In the genomic region with DNA sequence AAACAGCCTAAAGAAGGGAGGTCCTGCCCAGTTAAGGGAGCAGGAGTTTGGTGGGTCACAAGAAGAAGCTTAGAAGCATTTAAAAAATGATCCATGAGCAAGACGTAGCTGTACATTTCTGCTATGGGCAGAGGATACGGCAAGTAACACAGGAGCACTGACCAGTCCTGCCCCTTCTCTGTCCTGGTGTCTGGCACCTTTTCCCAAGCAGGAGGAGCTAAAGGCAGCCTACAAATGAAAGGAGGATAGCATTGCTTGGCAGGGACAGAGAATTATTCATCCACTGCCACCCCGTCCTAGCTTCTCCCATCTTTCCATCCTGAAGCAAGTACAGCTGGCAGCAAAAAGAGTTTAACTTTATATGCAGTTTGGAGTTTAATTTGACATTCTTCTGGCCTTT, we compare ENCODE assay signal across 29 cellular contexts.
"Had no signal": no experiment of that assay in that cellular context is flagged by ENCODE, and none has a peak within 500 bp of the region (broad histone marks: within the 10 kb centered on the region; RNA-seq: fewer than 3 reads in every experiment).

No MANE protein-coding gene starts in this region.

- H3K27me3 ChIP-seq: ascending aorta, cardiac muscle cell had no signal

- H3K27ac ChIP-seq: ascending aorta, cardiac muscle cell, WERI-Rb-1 had no signal

- ATAC-seq: activated T-cell treated with anti-CD3 and anti-CD28 coated beads, Interleukin-2, amount 50 U/mL, for 72 hours; activated T-helper 17 cell treated with anti-CD3 and anti-CD28 coated beads, Interleukin-2, amount 50 U/mL, for 72 hours; SK-N-SH treated with all-trans-retinoic acid at 6 μM for 48 hours; T-cell; T-helper 17 cell had no signal

- DNase-seq: activated CD4-positive, alpha-beta memory T cell treated with anti-CD3 and anti-CD28 coated beads, Interleukin-2, amount 10 ng/mL, durations not matched to agents 7 days and 5 days; activated CD4-positive, alpha-beta T cell treated with anti-CD3 and anti-CD28 coated beads for 1 hour; activated CD4-positive, alpha-beta T cell treated with anti-CD3 and anti-CD28 coated beads for 48 hours; activated CD4-positive, CD25-positive, alpha-beta regulatory T cell; activated gamma-delta T cell; activated naive CD4-positive, alpha-beta T cell treated with Interleukin-2 at 50 U/mL for 16 hours; activated naive CD8-positive, alpha-beta T cell treated with anti-CD3 and anti-CD28 coated beads, Interleukin-2, amount 10 ng/mL, durations not matched to agents 7 days and 5 days; activated T-cell treated with anti-CD3 and anti-CD28 coated beads, Interleukin-2, amount 50 U/mL, for 1 hour; activated T-cell treated with anti-CD3 and anti-CD28 coated beads, Interleukin-2, amount 50 U/mL, for 72 hours; amygdala; Kasumi-1; KG1; NCI-H1105; NCI-H1417 treated with DMSO at 0.1 percent for 48 hours; NCI-H1694; NCI-H1930; NCI-H2081 treated with DMSO at 0.1 percent for 48 hours; NCI-H446 treated with DMSO at 0.1 percent for 48 hours; NCI-H524; NCI-H69; NCI-H82; SHP77 treated with DMSO at 0.1 percent for 48 hours; T-cell; T-helper 17 cell; WERI-Rb-1 had no signal

- H3K4me1 ChIP-seq: ascending aorta had no signal

- H3K4me3 ChIP-seq: ascending aorta, cardiac muscle cell had no signal

- H3K9me3 ChIP-seq: ascending aorta had no signal

- H3K36me3 ChIP-seq: ascending aorta, cardiac muscle cell, WERI-Rb-1 had no signal
